1 cellular context compared by ENCODE assay signal in genomic region chr2:157931542-157931941, GRCh38.
TF ChIP-seq lines count a peak whose summit lies in the region.

No MANE protein-coding gene starts in this region.

TF ChIP-seq in HepG2, 621 proteins besides CTCF, POLR2A, EP300 and RAD21 (continued from another document):
- TF ChIP-seq ARID3A (IDR thresholded peaks at IDR 0.05; ENCODE audit: low read depth, low read length) (0 out of 2 replicates have a peak, but pooled peaks have one; percentile 46), ZNF34 (CRISPR knock-in tag; IDR thresholded peaks at IDR 0.05; ENCODE audit: borderline replicate concordance) (no peak), ZNF20 (CRISPR knock-in tag; IDR thresholded peaks at IDR 0.05) (no peak), CENPX (CRISPR knock-in tag; IDR thresholded peaks at IDR 0.05) (no peak), JUN (CRISPR knock-in tag; IDR thresholded peaks at IDR 0.05) (no peak), ELF3 (CRISPR knock-in tag; IDR thresholded peaks at IDR 0.05) (no peak)
